ENCODE assay signal across 17 cellular contexts in the genomic region with DNA sequence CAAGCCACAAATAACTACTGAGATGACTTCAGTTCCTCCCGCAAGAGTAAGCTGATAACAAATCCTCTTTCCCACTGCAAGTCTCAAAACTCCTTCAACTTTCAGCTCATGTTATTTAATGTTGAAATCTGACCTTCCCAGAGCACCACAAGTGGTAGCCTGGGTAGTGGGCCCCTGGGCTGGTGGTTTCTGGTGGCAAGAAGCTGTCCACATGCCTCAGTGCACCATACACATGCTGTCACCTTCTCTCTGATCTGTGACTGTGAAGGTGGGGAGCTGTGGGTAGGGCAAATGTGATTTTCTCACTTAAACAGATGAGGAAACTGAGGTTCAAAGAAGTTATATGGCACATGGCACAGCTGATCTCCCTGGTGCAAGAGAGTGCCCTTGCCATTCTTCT.
A peak's percentile ranks its signal among the peaks of the same experiment; 100 is the strongest.
DNase-seq lines count a peak whose midpoint lies in the region; ATAC-seq and TF ChIP-seq lines count a peak whose summit lies in the region.
"Had no signal": no experiment of that assay in that cellular context is flagged by ENCODE, and none has a peak within 500 bp of the region (broad histone marks: within the 10 kb centered on the region; RNA-seq: fewer than 3 reads in every experiment).

No MANE protein-coding gene starts in this region.

- no peak overlapping the region for H2AFZ ChIP-seq in IMR-90 (replicated peaks; ENCODE audit: low read length, poor library complexity)

- peaks cover 28% of the 10 kb centered on the region for H3K36me3 Mint-ChIP-seq in activated CD8-positive, alpha-beta memory T cell treated with anti-CD3 and anti-CD28 coated beads, Interleukin-2, amount 10 ng/mL, durations not matched to agents 7 days and 5 days
- no peaks in the 10 kb centered on the region for H3K36me3 Mint-ChIP-seq in activated T-helper 17 cell treated with anti-CD3 and anti-CD28 coated beads, Interleukin-2, amount 50 U/mL, for 72 hours (ENCODE audit: low read depth)
- no peaks in the 10 kb centered on the region for H3K36me3 Mint-ChIP-seq in stimulated activated effector memory CD8-positive, alpha-beta T cell treated with anti-CD3 and anti-CD28 coated beads, Interleukin-12 subunit alpha, Interleukin-12 subunit beta, amount 100 ng/mL, for 72 hours
- H3K36me3 Mint-ChIP-seq: CD8-positive, alpha-beta T cell had no signal

- no peak overlapping the region for H3K23ac ChIP-seq in IMR-90 (ENCODE audit: low read depth, low read length)

- no peaks in the 10 kb centered on the region for H3K9me3 Mint-ChIP-seq in activated CD8-positive, alpha-beta memory T cell treated with anti-CD3 and anti-CD28 coated beads, Interleukin-2, amount 10 ng/mL, durations not matched to agents 7 days and 5 days (ENCODE audit: low read depth)
- H3K9me3 Mint-ChIP-seq in activated T-helper 17 cell treated with anti-CD3 and anti-CD28 coated beads, Interleukin-2, amount 50 U/mL, for 72 hours, result no peaks in the 10 kb centered on the region
- H3K9me3 Mint-ChIP-seq in stimulated activated effector memory CD8-positive, alpha-beta T cell treated with anti-CD3 and anti-CD28 coated beads, Interleukin-12 subunit alpha, Interleukin-12 subunit beta, amount 100 ng/mL, for 72 hours, result no peaks in the 10 kb centered on the region
- H3K9me3 Mint-ChIP-seq: CD8-positive, alpha-beta T cell; H9; IgD-negative memory B cell had no signal

- no peak overlapping the region for H2AK5ac ChIP-seq in IMR-90 (ENCODE audit: low read depth, low read length)

- H4K8ac ChIP-seq in IMR-90 (ENCODE audit: low read depth in 2 of 2, low read length in 2 of 2), result no peak overlapping the region

- dilution Hi-C loops in IMR-90 (cut with HindIII; ENCODE audit: low sequenced_read_pairs, unreplicated experiment), result no loop called here

- no peak for TF ChIP-seq CTCF in IMR-90 (conservative IDR thresholded peaks at IDR 0.05; ENCODE audit: low read depth, low read length)

- CTCF ChIA-PET in activated CD8-positive, alpha-beta memory T cell treated with anti-CD3 and anti-CD28 coated beads, Interleukin-2, amount 10 ng/mL, durations not matched to agents 7 days and 5 days (lab: Charles Lee), result interaction anchor here (0.8 to 5.1 kb wide), 3 partner anchors 11 to 38 kb away, joined by 3 to 38 read pairs (median 4); no protein-coding TSS in a partner anchor
- CTCF ChIA-PET in IMR-90 (lab: Yijun Ruan, JAX), result no interaction called here

- no peak overlapping the region for H2BK20ac ChIP-seq in IMR-90 (ENCODE audit: low read depth, low read length)

- no peak for TF ChIP-seq RAD21 in IMR-90 (IDR thresholded peaks at IDR 0.05; ENCODE audit: low read length)

- no peak overlapping the region for H3K27ac ChIP-seq in IMR-90 (ENCODE audit: insufficient read depth, low read length)

- no peak overlapping the region for H2AK9ac ChIP-seq in IMR-90 (replicated peaks; ENCODE audit: low read depth, low read length, poor library complexity)

- H3K4me3 Mint-ChIP-seq in activated CD8-positive, alpha-beta memory T cell treated with anti-CD3 and anti-CD28 coated beads, Interleukin-2, amount 10 ng/mL, durations not matched to agents 7 days and 5 days, result no peak overlapping the region
- H3K4me3 Mint-ChIP-seq in activated T-helper 17 cell treated with anti-CD3 and anti-CD28 coated beads, Interleukin-2, amount 50 U/mL, for 72 hours, result peak overlapping the region; percentile 31
- H3K4me3 Mint-ChIP-seq in stimulated activated effector memory CD8-positive, alpha-beta T cell treated with anti-CD3 and anti-CD28 coated beads, Interleukin-12 subunit alpha, Interleukin-12 subunit beta, amount 100 ng/mL, for 72 hours, result no peak overlapping the region
- H3K4me3 Mint-ChIP-seq: CD14-positive monocyte; CD8-positive, alpha-beta T cell; H9 had no signal

- H3K4me1 Mint-ChIP-seq in activated CD8-positive, alpha-beta memory T cell treated with anti-CD3 and anti-CD28 coated beads, Interleukin-2, amount 10 ng/mL, durations not matched to agents 7 days and 5 days, result peaks cover 31% of the 10 kb centered on the region
- H3K4me1 Mint-ChIP-seq in activated T-helper 17 cell treated with anti-CD3 and anti-CD28 coated beads, Interleukin-2, amount 50 U/mL, for 72 hours, result peaks cover 15% of the 10 kb centered on the region
- peaks cover 47% of the 10 kb centered on the region for H3K4me1 Mint-ChIP-seq in stimulated activated effector memory CD8-positive, alpha-beta T cell treated with anti-CD3 and anti-CD28 coated beads, Interleukin-12 subunit alpha, Interleukin-12 subunit beta, amount 100 ng/mL, for 72 hours
- H3K4me1 Mint-ChIP-seq: H9 had no signal

- peak overlapping the region; percentile 52; the same call in 1 of the 2 replicates for H3K14ac ChIP-seq in IMR-90 (replicated peaks; ENCODE audit: low read depth, low read length)

- H2BK5ac ChIP-seq in IMR-90 (ENCODE audit: low read depth, low read length, poor library complexity, severe bottlenecking), result no peak overlapping the region

- no peak overlapping the region for H4K91ac ChIP-seq in IMR-90 (ENCODE audit: insufficient read depth, low read depth, low read length)

- POLR2A ChIA-PET in IMR-90 (lab: Charles Lee; ENCODE audit: unreplicated experiment), result no interaction called here

- no CpG with 5 or more reads among the region's 1 CpG for WGBS in IMR-90 (ENCODE audit: extremely low coverage in 2 of 2, insufficient read length in 1 of 2), 2 experiments

- H2BK120ac ChIP-seq in IMR-90 (ENCODE audit: low read depth, low read length), result no peak overlapping the region

- no peak overlapping the region for H2BK15ac ChIP-seq in IMR-90 (ENCODE audit: low read depth, low read length)

- H4K5ac ChIP-seq in IMR-90 (ENCODE audit: low read depth, low read length), result no peak overlapping the region

- no peak overlapping the region for H3K27ac Mint-ChIP-seq in activated CD8-positive, alpha-beta memory T cell treated with anti-CD3 and anti-CD28 coated beads, Interleukin-2, amount 10 ng/mL, durations not matched to agents 7 days and 5 days
- H3K27ac Mint-ChIP-seq in activated T-helper 17 cell treated with anti-CD3 and anti-CD28 coated beads, Interleukin-2, amount 50 U/mL, for 72 hours, result peak overlapping the region; percentile 79
- H3K27ac Mint-ChIP-seq in stimulated activated effector memory CD8-positive, alpha-beta T cell treated with anti-CD3 and anti-CD28 coated beads, Interleukin-12 subunit alpha, Interleukin-12 subunit beta, amount 100 ng/mL, for 72 hours, result peak overlapping the region; percentile 65
- H3K27ac Mint-ChIP-seq: CD8-positive, alpha-beta T cell; H9; IgD-negative memory B cell had no signal

- no peaks in the 10 kb centered on the region for H4K20me1 ChIP-seq in IMR-90 (ENCODE audit: insufficient read depth, low read length)

- peaks cover 2% of the 10 kb centered on the region; the same call in 1 of the 2 replicates for H3K36me3 ChIP-seq in IMR-90 (ENCODE audit: control insufficient read depth, insufficient read depth, low read length)

- H3K4me3 ChIP-seq in IMR-90 (ENCODE audit: insufficient read depth, low read depth, low read length), result no peak overlapping the region

- BruUV-seq in IMR-90 (replicated peaks; lab: Mats Ljungman, UMichigan), result no TSS peak

- no peak overlapping the region for H3K9ac ChIP-seq in IMR-90 (ENCODE audit: low read depth, low read length)

- no peaks in the 10 kb centered on the region for H3K4me1 ChIP-seq in IMR-90 (ENCODE audit: control insufficient read depth, insufficient read depth, low read length)

- H3K9me3 ChIP-seq in IMR-90 (ENCODE audit: control insufficient read depth, insufficient read depth, low read length), result no peaks in the 10 kb centered on the region

- H3K18ac ChIP-seq in IMR-90 (ENCODE audit: low read depth, low read length), result no peak overlapping the region

- H3K4me2 ChIP-seq in IMR-90 (ENCODE audit: low read depth, low read length), result no peak overlapping the region

- DNase-seq in activated CD8-positive, alpha-beta memory T cell treated with anti-CD3 and anti-CD28 coated beads, Interleukin-2, amount 10 ng/mL, durations not matched to agents 7 days and 5 days, result no peak
- no peak for DNase-seq in activated CD8-positive, alpha-beta memory T cell treated with anti-CD3 and anti-CD28 coated beads, Interleukin-2, amount 50 U/mL, for 4 hours
- DNase-seq in IMR-90, result no peak
- no peak for DNase-seq in stimulated activated effector memory CD8-positive, alpha-beta T cell treated with anti-CD3 and anti-CD28 coated beads, Interleukin-12 subunit alpha, Interleukin-12 subunit beta, amount 100 ng/mL, for 72 hours (ENCODE audit: low spot score in 2 of 2)
- DNase-seq in Ammon's horn (ENCODE audit: low spot score), result no peak
- no peak for DNase-seq in AML-193 (lab: John Stamatoyannopoulos, UW)
- DNase-seq: ACHN; CD8-positive, alpha-beta T cell; COR-L47; DMS153; DMS79 treated with DMSO at 0.1 percent for 48 hours; EL; GOT3; H9 had no signal

- no peaks in the 10 kb centered on the region; the same call in 1 of the 2 replicates for H3K9me1 ChIP-seq in IMR-90 (ENCODE audit: insufficient read depth, low read length)

- H3K79me1 ChIP-seq in IMR-90 (ENCODE audit: low read depth in 1 of 2, low read length in 2 of 2), result no peaks in the 10 kb centered on the region

- no peak overlapping the region for H3K56ac ChIP-seq in IMR-90 (ENCODE audit: extremely low read depth, insufficient read depth, low read length)

- no peaks in the 10 kb centered on the region for H3K27me3 ChIP-seq in IMR-90 (ENCODE audit: control insufficient read depth, insufficient read depth, low read length)

- TF ChIP-seq POLR2A in IMR-90 (IDR thresholded peaks at IDR 0.05; ENCODE audit: low read depth, low read length), result no peak

- intact Hi-C loops in IMR-90 (cut with micrococcal nuclease), result no loop called here

- in situ Hi-C loops in IMR-90 (cut with MboI; ENCODE audit: low sequenced_read_pairs), result no loop called here

- H3K4ac ChIP-seq in IMR-90 (ENCODE audit: low read depth, low read length), result no peak overlapping the region

- H3K27me3 Mint-ChIP-seq in activated CD8-positive, alpha-beta memory T cell treated with anti-CD3 and anti-CD28 coated beads, Interleukin-2, amount 10 ng/mL, durations not matched to agents 7 days and 5 days, result no peaks in the 10 kb centered on the region
- H3K27me3 Mint-ChIP-seq in activated T-helper 17 cell treated with anti-CD3 and anti-CD28 coated beads, Interleukin-2, amount 50 U/mL, for 72 hours, result no peaks in the 10 kb centered on the region
- H3K27me3 Mint-ChIP-seq: IgD-negative memory B cell had no signal

- ATAC-seq in activated CD8-positive, alpha-beta memory T cell treated with anti-CD3 and anti-CD28 coated beads, Interleukin-2, amount 10 ng/mL, durations not matched to agents 7 days and 5 days, result peak; percentile 42
- ATAC-seq in IMR-90 (ENCODE audit: low read depth), result no peak
- ATAC-seq in activated T-helper 17 cell treated with anti-CD3 and anti-CD28 coated beads, Interleukin-2, amount 50 U/mL, for 72 hours (replicated peaks), result peak; percentile 69
- ATAC-seq in stimulated activated effector memory CD8-positive, alpha-beta T cell treated with anti-CD3 and anti-CD28 coated beads, Interleukin-12 subunit alpha, Interleukin-12 subunit beta, amount 100 ng/mL, for 72 hours, result peak; percentile 63
- ATAC-seq: CD8-positive, alpha-beta T cell had no signal

TF ChIP-seq in IMR-90, 13 proteins besides CTCF, POLR2A, EP300 and RAD21 (continues in another document):
- no peak for TF ChIP-seq CEBPB (IDR thresholded peaks at IDR 0.05; ENCODE audit: low read depth, low read length)
- TF ChIP-seq FOS (IDR thresholded peaks at IDR 0.05; ENCODE audit: low read depth, low read length), result no peak
- TF ChIP-seq MAFK (IDR thresholded peaks at IDR 0.05; ENCODE audit: low read depth, low read length), result no peak
- TF ChIP-seq CHD1 (IDR thresholded peaks at IDR 0.05; ENCODE audit: low read depth, low read length), result no peak
